8 cellular contexts compared by ENCODE assay signal in the genomic region with DNA sequence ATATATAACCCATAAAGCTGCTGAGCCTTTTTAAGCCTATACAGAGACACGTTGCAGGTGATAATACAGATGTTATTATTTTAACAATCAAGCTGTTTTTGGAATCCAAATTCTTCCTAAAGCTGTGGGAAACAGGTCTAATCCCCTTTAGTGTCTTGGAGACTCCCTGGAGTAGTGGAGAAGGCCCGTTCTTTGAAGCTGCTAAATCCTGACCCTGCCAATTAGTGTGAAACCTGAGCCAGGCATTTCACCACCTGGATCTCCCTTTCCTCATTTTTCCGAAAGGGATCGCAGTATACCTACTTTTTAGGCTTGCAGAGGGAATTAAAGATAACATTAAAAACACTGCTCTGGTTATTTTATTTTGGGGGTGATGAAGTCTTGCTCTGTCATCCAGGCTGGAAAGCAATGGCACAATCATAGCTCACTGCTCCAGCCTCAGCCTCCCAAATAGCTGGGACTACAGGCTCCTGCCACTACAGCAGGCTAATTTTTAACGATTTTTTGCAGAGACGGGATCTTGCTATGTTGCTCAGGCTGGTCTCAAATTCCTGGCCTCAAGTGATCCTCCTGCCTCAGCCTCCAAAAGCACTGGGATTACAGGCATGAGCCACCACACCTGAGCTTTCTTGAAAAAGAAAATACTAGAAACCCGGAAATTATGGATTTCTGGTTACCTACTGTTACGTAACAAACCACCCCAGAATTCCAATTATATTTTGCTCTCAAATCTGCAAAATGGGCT. TPM values are rescaled to one million over a fixed set of nuclear protein-coding genes. Genes with fewer than 3 reads are reported as not detected.
DNase-seq lines count a peak whose midpoint lies in the region; ATAC-seq and TF ChIP-seq lines count a peak whose summit lies in the region.

No MANE protein-coding gene starts in this region.

- CTCF ChIA-PET in mammary epithelial cell (lab: Charles Lee; ENCODE audit: low non-redundant PET): no interaction called here

- POLR2A ChIA-PET in naive thymus-derived CD8-positive, alpha-beta T cell (lab: Charles Lee): interaction anchor here (0.9 to 2.9 kb wide), 7 partner anchors 14 to 199 kb away, joined by 3 to 11 read pairs (median 3); a partner anchor contains a TSS

- peaks cover 20% of the 10 kb centered on the region for H3K4me1 ChIP-seq in mammary epithelial cell (ENCODE audit: insufficient read depth, low read length)

- H3K27me3 Mint-ChIP-seq in CD14-positive monocyte (ENCODE audit: low read depth in 3 of 3): peaks cover 0 to 3% (median 2%) of the 10 kb centered on the region in 3 donors
- no peaks in the 10 kb centered on the region for H3K27me3 Mint-ChIP-seq in naive thymus-derived CD8-positive, alpha-beta T cell

- peak overlapping the region; percentile 90 for H3K4me2 ChIP-seq in mammary epithelial cell (ENCODE audit: insufficient read depth, low read depth, low read length)

- TF ChIP-seq CTCF in CD14-positive monocyte (IDR thresholded peaks at IDR 0.05) (no peak), mammary epithelial cell (conservative IDR thresholded peaks at IDR 0.05 in 1 of 2, IDR thresholded peaks at IDR 0.05 in 1 of 2; ENCODE audit: extremely low read depth in 1 of 2, insufficient read depth in 1 of 2, low read depth in 1 of 2, low read length in 2 of 2) (no peak)

- H3K79me2 ChIP-seq in mammary epithelial cell (ENCODE audit: insufficient read depth, low read length): peaks cover 50% of the 10 kb centered on the region

- peak overlapping the region; percentile 79 to 99 (median 98) for H3K27ac Mint-ChIP-seq in CD14-positive monocyte
- H3K27ac Mint-ChIP-seq in naive thymus-derived CD8-positive, alpha-beta T cell: peak overlapping the region in 9 of 10 donors; percentile 95 to 100 (median 99)

- H3K36me3 Mint-ChIP-seq in CD14-positive monocyte: peaks cover 11 to 14% of the 10 kb centered on the region in 2 donors
- H3K36me3 Mint-ChIP-seq in naive thymus-derived CD8-positive, alpha-beta T cell: peaks cover 0 to 11% (median 0%) of the 10 kb centered on the region in 3 donors

- H3K4me1 Mint-ChIP-seq in CD14-positive monocyte: peaks cover 28% of the 10 kb centered on the region
- peaks cover 10 to 55% (median 39%) of the 10 kb centered on the region in 4 donors for H3K4me1 Mint-ChIP-seq in naive thymus-derived CD8-positive, alpha-beta T cell

- peaks cover 18% of the 10 kb centered on the region for H3K36me3 ChIP-seq in KOPT-K1 (ENCODE audit: insufficient read depth, low read length)
- H3K36me3 ChIP-seq in mammary epithelial cell (ENCODE audit: insufficient read depth, low read length): no peaks in the 10 kb centered on the region

- H2AFZ ChIP-seq in mammary epithelial cell (ENCODE audit: low read depth, low read length): peak overlapping the region; percentile 96

- DNase-seq in CD14-positive monocyte (ENCODE audit: low spot score): no peak
- no peak for DNase-seq in mammary epithelial cell
- DNase-seq in naive thymus-derived CD8-positive, alpha-beta T cell: no peak
- no peak for DNase-seq in stimulated activated CD4-positive, alpha-beta T cell treated with anti-CD3 and anti-CD28 coated beads, Interleukin-12 subunit alpha, Interleukin-12 subunit beta, amount 100 ng/mL, for 4 hours
- DNase-seq in NCI-H510A treated with DMSO at 0.1 percent for 48 hours (lab: John Stamatoyannopoulos, UW): no peak
- no peak for DNase-seq in NCI-H146 (lab: John Stamatoyannopoulos, UW)

- ATAC-seq in naive thymus-derived CD8-positive, alpha-beta T cell: no peak
- no peak for ATAC-seq in GM21737 (IDR thresholded peaks at IDR 0.05; ENCODE audit: unreplicated experiment)

- peak overlapping the region in 2 of 3 experiments; percentile 82 to 92 for H3K4me3 ChIP-seq in mammary epithelial cell (replicated peaks in 1 of 3; ENCODE audit: insufficient read depth in 1 of 3, low read depth in 2 of 3, low read length in 3 of 3)

- no peaks in the 10 kb centered on the region for H3K27me3 ChIP-seq in mammary epithelial cell (ENCODE audit: insufficient read depth, low read length)

- no peaks in the 10 kb centered on the region for H3K9me3 ChIP-seq in KOPT-K1 (ENCODE audit: insufficient read depth, low read length, poor library complexity, severe bottlenecking)
- no peaks in the 10 kb centered on the region for H3K9me3 ChIP-seq in mammary epithelial cell (replicated peaks; ENCODE audit: insufficient read depth, low read length)

- no TSS peak for BruUV-seq in mammary epithelial cell (replicated peaks; lab: Mats Ljungman, UMichigan)

- intact Hi-C loops in CD14-positive monocyte (cut with micrococcal nuclease): loop anchor here (10.0 kb wide), 2 partner anchors 143 to 263 kb away; a partner anchor contains a TSS
- intact Hi-C loops in mammary epithelial cell (cut with micrococcal nuclease): no loop called here

- H3K9me3 Mint-ChIP-seq in CD14-positive monocyte: no peaks in the 10 kb centered on the region
- H3K9me3 Mint-ChIP-seq in naive thymus-derived CD8-positive, alpha-beta T cell: no peaks in the 10 kb centered on the region

- peak overlapping the region; percentile 80 for H3K27ac ChIP-seq in KOPT-K1 (ENCODE audit: low read depth, low read length, poor library complexity, severe bottlenecking)
- peak overlapping the region; percentile 89 for H3K27ac ChIP-seq in mammary epithelial cell (ENCODE audit: insufficient read depth, low read depth, low read length)

- in situ Hi-C loops in mammary epithelial cell (cut with MboI; ENCODE audit: low sequenced_read_pairs in 2 of 2): loop anchor here in 1 of 2 donors (25.0 kb wide), 1 partner anchor 471 kb away; no protein-coding TSS in a partner anchor

- WGBS in mammary epithelial cell (ENCODE audit: low coverage, missing lambda C conversion rate): 83% methylated on average over 8 of the region's 8 CpGs

- H3K4me3 Mint-ChIP-seq in CD14-positive monocyte: no peak overlapping the region
- H3K4me3 Mint-ChIP-seq in naive thymus-derived CD8-positive, alpha-beta T cell: peak overlapping the region; percentile 22 to 99 (median 94)

- H4K20me1 ChIP-seq in mammary epithelial cell (ENCODE audit: insufficient read depth, low read length): no peaks in the 10 kb centered on the region

- peak overlapping the region; percentile 92 for H3K9ac ChIP-seq in mammary epithelial cell (ENCODE audit: insufficient read depth, low read length)

- dilution Hi-C loops in mammary epithelial cell (cut with HindIII; ENCODE audit: low sequenced_read_pairs): no loop called here

RNA-seq across cellular contexts. Expression of a gene that starts 1.7 kb away (rescaled TPM):
- 10 to 100 TPM in 1 of 2 donors, 1 to 10 TPM in 1; 2.5 to 11.5 TPM for polyA plus RNA-seq in CD14-positive monocyte
- 10 to 100 TPM; 10.2 to 23.7 TPM for total RNA-seq in mammary epithelial cell
- 13.5 TPM for polyA plus RNA-seq in mammary epithelial cell
- 54.3 TPM for polyA minus RNA-seq in mammary epithelial cell
- total RNA-seq in naive thymus-derived CD8-positive, alpha-beta T cell: 10 to 100 TPM; 29.5 to 36.6 TPM
- 10 to 100 TPM in 1 of 3 donors, 1 to 10 TPM in 2; 6.2 to 13.4 (median 7.7) TPM for polyA plus RNA-seq in naive thymus-derived CD8-positive, alpha-beta T cell

RNA-seq across cellular contexts. Expression of a gene that starts 4.9 kb away (rescaled TPM):
- polyA plus RNA-seq in CD14-positive monocyte: 1 to 10 TPM; 1.7 to 3.6 TPM
- 10 to 100 TPM; 20.8 to 41.7 TPM for total RNA-seq in mammary epithelial cell
- 8.2 TPM for polyA plus RNA-seq in mammary epithelial cell
- polyA minus RNA-seq in mammary epithelial cell: 21.0 TPM
- total RNA-seq in naive thymus-derived CD8-positive, alpha-beta T cell: 100 to 1,000 TPM; 368 to 371 TPM
- 10 to 100 TPM; 23.1 to 49.8 (median 36.5) TPM for polyA plus RNA-seq in naive thymus-derived CD8-positive, alpha-beta T cell

Comparison
In these comparisons a context has a peak if more than half of its experiments do, and no peak if none do; other contexts are left out.
1. H3K4me3 Mint-ChIP-seq: peak in naive thymus-derived CD8-positive, alpha-beta T cell (10 of 10); none in CD14-positive monocyte (0 of 2).